In genomic region chr4:184396001-184396400, GRCh38 we compare ENCODE assay signal across 10 cellular contexts.
DNase-seq lines count a peak whose midpoint lies in the region; ATAC-seq and TF ChIP-seq lines count a peak whose summit lies in the region.
"Had no signal": no experiment of that assay in that cellular context is flagged by ENCODE, and none has a peak within 500 bp of the region (broad histone marks: within the 10 kb centered on the region; RNA-seq: fewer than 3 reads in every experiment).

No MANE protein-coding gene starts in this region.

- peak overlapping the region; percentile 45 for H3K4me3 ChIP-seq in GM12875 (ENCODE audit: low read depth, low read length)
- H3K4me3 ChIP-seq: SK-N-MC had no signal

- DNase-seq in ecto neural progenitor cell (ENCODE audit: low spot score) (peak; percentile 14), globus pallidus (ENCODE audit: low spot score) (no peak), CD1c-positive myeloid dendritic cell (ENCODE audit: extremely low spot score) (no peak), COLO668 (lab: John Stamatoyannopoulos, UW; ENCODE audit: unreplicated experiment) (no peak)
- DNase-seq in activated CD4-positive, alpha-beta T cell treated with anti-CD3 and anti-CD28 coated beads, Interleukin-2, amount 50 U/mL, for 48 hours: no peak
- DNase-seq: stimulated activated CD4-positive, alpha-beta T cell treated with anti-CD3 and anti-CD28 coated beads, Interleukin-12 subunit alpha, Interleukin-12 subunit beta, amount 100 ng/mL, for 4 hours had no signal

- TF ChIP-seq CTCF in GM12875 (IDR thresholded peaks at IDR 0.05; ENCODE audit: borderline replicate concordance, insufficient read depth, low read depth, low read length): no peak

- ATAC-seq in GM19455 (IDR thresholded peaks at IDR 0.05; ENCODE audit: unreplicated experiment) (peak; percentile 73), HG03280 (IDR thresholded peaks at IDR 0.05; ENCODE audit: unreplicated experiment) (peak; percentile 67)
